ENCODE assay signal across 1 cellular context in genomic region chr22:32789797-32790620, GRCh38.
A peak's percentile ranks its signal among the peaks of the same experiment; 100 is the strongest.
TF ChIP-seq lines count a peak whose summit lies in the region.

No MANE protein-coding gene starts in this region.

TF ChIP-seq in WTC11, 78 proteins besides CTCF, POLR2A, EP300 and RAD21 (continued from another document):
- TF ChIP-seq ARID4B (CRISPR knock-in tag; IDR thresholded peaks at IDR 0.05; ENCODE audit: borderline replicate concordance) (no peak), IRF1 (CRISPR knock-in tag; IDR thresholded peaks at IDR 0.05) (no peak), ATF6 (CRISPR knock-in tag; IDR thresholded peaks at IDR 0.05) (no peak), RORB (CRISPR knock-in tag; IDR thresholded peaks at IDR 0.05) (no peak), GABPB1 (CRISPR knock-in tag; IDR thresholded peaks at IDR 0.05) (0 out of 2 replicates have a peak, but pooled peaks have one; percentile 20), GTF2I (CRISPR knock-in tag; conservative IDR thresholded peaks at IDR 0.05) (no peak), CBFB (CRISPR knock-in tag; IDR thresholded peaks at IDR 0.05; ENCODE audit: low read depth) (no peak), HMGA2 (CRISPR knock-in tag; IDR thresholded peaks at IDR 0.05) (peak; percentile 75; the same call in 1 of the 2 replicates), CDX4 (CRISPR knock-in tag; IDR thresholded peaks at IDR 0.05; ENCODE audit: borderline replicate concordance) (no peak), KAT7 (CRISPR knock-in tag; IDR thresholded peaks at IDR 0.05; ENCODE audit: borderline replicate concordance) (no peak)
